In the genomic region with DNA sequence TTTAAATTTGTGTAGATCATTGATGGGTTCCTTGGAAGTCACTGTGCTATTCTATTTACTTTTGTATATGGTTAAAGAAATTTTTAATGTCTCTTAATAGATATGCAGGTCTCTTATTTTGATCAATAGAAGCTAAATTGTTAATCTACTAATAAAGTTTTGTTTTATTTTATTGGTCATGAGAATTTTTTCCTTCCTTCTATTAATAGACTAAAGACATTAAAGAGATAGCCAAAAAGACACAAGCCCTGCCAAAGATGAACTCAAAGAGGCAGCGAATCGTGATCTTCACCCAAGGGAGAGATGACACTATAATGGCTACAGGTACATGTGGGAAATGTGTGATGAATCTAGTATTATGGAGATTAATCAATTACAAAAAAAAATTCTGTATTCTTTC, we compare ENCODE assay signal across 32 cellular contexts.
"Had no signal": no experiment of that assay in that cellular context is flagged by ENCODE, and none has a peak within 500 bp of the region (broad histone marks: within the 10 kb centered on the region; RNA-seq: fewer than 3 reads in every experiment).

No MANE protein-coding gene starts in this region.

- H3K9me3 ChIP-seq: adrenal gland, body of pancreas, breast epithelium had no signal

- H3K4me1 ChIP-seq: breast epithelium had no signal

- H3K27ac ChIP-seq: brain microvascular endothelial cell, breast epithelium, VCaP had no signal

- H3K27me3 ChIP-seq: adrenal gland, body of pancreas, brain microvascular endothelial cell, breast epithelium had no signal

- ATAC-seq: activated CD8-positive, alpha-beta T cell treated with anti-CD3 and anti-CD28 coated beads for 36 hours; activated naive CD4-positive, alpha-beta T cell treated with anti-CD3 and anti-CD28 coated beads, Interleukin-2, amount 50 U/mL, for 72 hours; activated T-cell treated with anti-CD3 and anti-CD28 coated beads, Interleukin-2, amount 50 U/mL, for 4 hours; activated T-cell treated with anti-CD3 and anti-CD28 coated beads, Interleukin-2, amount 50 U/mL, for 72 hours; activated T-helper 17 cell treated with anti-CD3 and anti-CD28 coated beads, Interleukin-2, amount 50 U/mL, for 72 hours; body of pancreas had no signal

- H3K4me3 ChIP-seq: body of pancreas, breast epithelium had no signal

- FAIRE-seq: astrocyte had no signal

- H3K36me3 ChIP-seq: adrenal gland, brain microvascular endothelial cell, breast epithelium had no signal

- DNase-seq: activated B cell treated with CpG ODN at 0.5 μM for 24 hours; activated CD4-positive, alpha-beta memory T cell treated with anti-CD3 and anti-CD28 coated beads for 36 hours; activated CD4-positive, alpha-beta T cell treated with anti-CD3 and anti-CD28 coated beads for 4 hours; activated CD4-positive, alpha-beta T cell treated with anti-CD3 and anti-CD28 coated beads, Interleukin-2, amount 10 ng/mL, durations not matched to agents 24 days and 14 days; activated CD4-positive, alpha-beta T cell treated with anti-CD3 and anti-CD28 coated beads, Interleukin-2, amount 50 U/mL, for 1 hour; activated CD4-positive, alpha-beta T cell treated with anti-CD3 and anti-CD28 coated beads, Interleukin-2, amount 50 U/mL, for 4 hours; activated CD4-positive, CD25-positive, alpha-beta regulatory T cell treated with anti-CD3 and anti-CD28 coated beads, Interleukin-2, amount 50 U/mL, for 72 hours; activated CD8-positive, alpha-beta memory T cell treated with anti-CD3 and anti-CD28 coated beads, Interleukin-2, amount 50 U/mL, for 4 hours; activated CD8-positive, alpha-beta T cell treated with anti-CD3 and anti-CD28 coated beads for 36 hours; activated effector memory CD4-positive, alpha-beta T cell treated with anti-CD3 and anti-CD28 coated beads, Interleukin-2, amount 50 U/mL, for 16 hours; activated gamma-delta T cell treated with Interleukin-2 at 50 U/mL for 16 hours; activated naive CD4-positive, alpha-beta T cell; activated naive CD4-positive, alpha-beta T cell treated with anti-CD3 and anti-CD28 coated beads for 36 hours; activated naive CD4-positive, alpha-beta T cell treated with anti-CD3 and anti-CD28 coated beads, Interleukin-2, amount 50 U/mL, for 16 hours; activated naive CD8-positive, alpha-beta T cell treated with anti-CD3 and anti-CD28 coated beads for 36 hours; activated T-cell treated with anti-CD3 and anti-CD28 coated beads for 4 hours; activated T-cell treated with anti-CD3 and anti-CD28 coated beads, Interleukin-2, amount 50 U/mL, for 1 hour; activated T-cell treated with anti-CD3 and anti-CD28 coated beads, Interleukin-2, amount 50 U/mL, for 4 hours; activated T-cell treated with anti-CD3 and anti-CD28 coated beads, Interleukin-2, amount 50 U/mL, for 72 hours; adrenal gland; amniotic stem cell; aorta; body of pancreas; brain microvascular endothelial cell; central memory CD4-positive, alpha-beta T cell; T-helper 2 cell; T-helper 9 cell had no signal
